Comparison of ENCODE assay signal across 8 cellular contexts in genomic region chr2:173075781-173076556, GRCh38. TPM values are rescaled to one million over a fixed set of nuclear protein-coding genes. Genes with fewer than 3 reads are reported as not detected.
DNase-seq lines count a peak whose midpoint lies in the region; ATAC-seq lines count a peak whose summit lies in the region.

TSS of gene MAP3K20 (plus strand) at chr2:173075846. CDS start at chr2:173091032, 15,186 bp downstream.

- H3K4me3 Mint-ChIP-seq in activated naive CD8-positive, alpha-beta T cell treated with anti-CD3 and anti-CD28 coated beads, Interleukin-2, amount 50 U/mL, for 24 hours: peak within 1 kb of the TSS; percentile 83

- DNase-seq in GM04504 (ENCODE audit: low read depth): peak; percentile 62
- DNase-seq in KG1 (lab: John Stamatoyannopoulos, UW): peak; percentile 78
- DNase-seq in SKM-1 (lab: John Stamatoyannopoulos, UW; ENCODE audit: unreplicated experiment): peak; percentile 71
- DNase-seq in activated naive CD8-positive, alpha-beta T cell treated with anti-CD3 and anti-CD28 coated beads, Interleukin-2, amount 50 U/mL, for 24 hours: peak; percentile 59
- DNase-seq in cardiac septum (ENCODE audit: low spot score): peak; percentile 91
- peak; percentile 29 for DNase-seq in pons (ENCODE audit: low spot score)
- no peak for DNase-seq in inferior parietal cortex (ENCODE audit: extremely low spot score)

- H3K4me1 Mint-ChIP-seq in activated naive CD8-positive, alpha-beta T cell treated with anti-CD3 and anti-CD28 coated beads, Interleukin-2, amount 50 U/mL, for 24 hours: peaks cover 22% of the 10 kb centered on the region

- intact Hi-C loops in cardiac septum (cut with DNase I): loop anchor here (2.0 to 5.0 kb wide), 4 partner anchors 47 to 135 kb away; no protein-coding TSS in a partner anchor

- H3K36me3 Mint-ChIP-seq in activated naive CD8-positive, alpha-beta T cell treated with anti-CD3 and anti-CD28 coated beads, Interleukin-2, amount 50 U/mL, for 24 hours (ENCODE audit: low read depth): peaks cover 1% of the 10 kb centered on the region

- H3K9me3 Mint-ChIP-seq in activated naive CD8-positive, alpha-beta T cell treated with anti-CD3 and anti-CD28 coated beads, Interleukin-2, amount 50 U/mL, for 24 hours: no peaks in the 10 kb centered on the region

- ATAC-seq in GM21737 (IDR thresholded peaks at IDR 0.05; ENCODE audit: unreplicated experiment): peak; percentile 65
- ATAC-seq in activated naive CD8-positive, alpha-beta T cell treated with anti-CD3 and anti-CD28 coated beads, Interleukin-2, amount 50 U/mL, for 24 hours: peak; percentile 71

- peak within 1 kb of the TSS; percentile 79 for H3K27ac Mint-ChIP-seq in activated naive CD8-positive, alpha-beta T cell treated with anti-CD3 and anti-CD28 coated beads, Interleukin-2, amount 50 U/mL, for 24 hours

- H3K27me3 Mint-ChIP-seq in activated naive CD8-positive, alpha-beta T cell treated with anti-CD3 and anti-CD28 coated beads, Interleukin-2, amount 50 U/mL, for 24 hours: peaks cover 41% of the 10 kb centered on the region

RNA-seq across cellular contexts. Expression of gene MAP3K20, which starts in this region (rescaled TPM):
- total RNA-seq in cardiac septum: 519 TPM
